14 cellular contexts compared by ENCODE assay signal in genomic region chr14:99258341-99258781, GRCh38. TPM values are rescaled to one million over a fixed set of nuclear protein-coding genes. Genes with fewer than 3 reads are reported as not detected.
DNase-seq lines count a peak whose midpoint lies in the region; ATAC-seq and TF ChIP-seq lines count a peak whose summit lies in the region.
"Had no signal": no experiment of that assay in that cellular context is flagged by ENCODE, and none has a peak within 500 bp of the region (broad histone marks: within the 10 kb centered on the region; RNA-seq: fewer than 3 reads in every experiment).

No MANE protein-coding gene starts in this region.

- peak overlapping the region; percentile 20; the same call in 1 of the 2 replicates for H3K4me3 ChIP-seq in iPS-20b (ENCODE audit: low read length)
- H3K4me3 ChIP-seq: cardiac muscle cell had no signal

- H3K27me3 ChIP-seq in iPS-20b (ENCODE audit: insufficient read depth, low read length), result no peaks in the 10 kb centered on the region
- H3K27me3 ChIP-seq: cardiac muscle cell had no signal

- H3K27ac Mint-ChIP-seq in activated CD4-positive, alpha-beta T cell treated with anti-CD3 and anti-CD28 coated beads, Interleukin-2, amount 10 ng/mL, durations not matched to agents 24 days and 14 days, result peak overlapping the region; percentile 99
- peak overlapping the region; percentile 98 for H3K27ac Mint-ChIP-seq in activated CD8-positive, alpha-beta T cell treated with anti-CD3 and anti-CD28 coated beads for 36 hours
- peak overlapping the region; percentile 99 for H3K27ac Mint-ChIP-seq in stimulated activated effector memory CD8-positive, alpha-beta T cell treated with anti-CD3 and anti-CD28 coated beads, Interleukin-12 subunit alpha, Interleukin-12 subunit beta, amount 100 ng/mL, for 72 hours

- peaks cover 9% of the 10 kb centered on the region; the same call in 1 of the 2 replicates for H3K36me3 ChIP-seq in iPS-20b (ENCODE audit: insufficient read depth, low read depth, low read length)
- H3K36me3 ChIP-seq: cardiac muscle cell had no signal

- no peaks in the 10 kb centered on the region for H3K27me3 Mint-ChIP-seq in activated CD4-positive, alpha-beta T cell treated with anti-CD3 and anti-CD28 coated beads, Interleukin-2, amount 10 ng/mL, durations not matched to agents 24 days and 14 days
- H3K27me3 Mint-ChIP-seq in activated CD8-positive, alpha-beta T cell treated with anti-CD3 and anti-CD28 coated beads for 36 hours, result no peaks in the 10 kb centered on the region

- no peak for TF ChIP-seq CTCF in activated CD8-positive, alpha-beta T cell treated with anti-CD3 and anti-CD28 coated beads for 36 hours (IDR thresholded peaks at IDR 0.05)

- peaks cover 55% of the 10 kb centered on the region for H3K36me3 Mint-ChIP-seq in activated CD4-positive, alpha-beta T cell treated with anti-CD3 and anti-CD28 coated beads, Interleukin-2, amount 10 ng/mL, durations not matched to agents 24 days and 14 days (ENCODE audit: low read depth)
- peaks cover 78% of the 10 kb centered on the region for H3K36me3 Mint-ChIP-seq in activated CD8-positive, alpha-beta T cell treated with anti-CD3 and anti-CD28 coated beads for 36 hours (ENCODE audit: low read depth)
- peaks cover 93% of the 10 kb centered on the region for H3K36me3 Mint-ChIP-seq in stimulated activated effector memory CD8-positive, alpha-beta T cell treated with anti-CD3 and anti-CD28 coated beads, Interleukin-12 subunit alpha, Interleukin-12 subunit beta, amount 100 ng/mL, for 72 hours

- POLR2A ChIA-PET in activated CD8-positive, alpha-beta T cell treated with anti-CD3 and anti-CD28 coated beads for 36 hours (lab: Charles Lee), result interaction anchor here (0.6 to 7.6 kb wide), 6 partner anchors 9 to 71 kb away, joined by 3 to 131 read pairs (median 32); partner anchors contain the start of gene BCL11B

- peak overlapping the region; percentile 47; the same call in 1 of the 2 replicates for H3K9ac ChIP-seq in iPS-20b (ENCODE audit: low read depth, low read length)

- intact Hi-C loops in activated CD4-positive, alpha-beta T cell treated with anti-CD3 and anti-CD28 coated beads, Interleukin-2, amount 10 ng/mL, durations not matched to agents 24 days and 14 days (cut with micrococcal nuclease), result no loop called here
- intact Hi-C loops in activated CD8-positive, alpha-beta T cell treated with anti-CD3 and anti-CD28 coated beads for 36 hours (cut with micrococcal nuclease), result no loop called here

- H3K9me3 ChIP-seq in iPS-20b (ENCODE audit: insufficient read depth, low read depth, low read length), result no peaks in the 10 kb centered on the region

- H3K4me3 Mint-ChIP-seq in activated CD4-positive, alpha-beta T cell treated with anti-CD3 and anti-CD28 coated beads, Interleukin-2, amount 10 ng/mL, durations not matched to agents 24 days and 14 days, result peak overlapping the region; percentile 91
- peak overlapping the region; percentile 86 for H3K4me3 Mint-ChIP-seq in activated CD8-positive, alpha-beta T cell treated with anti-CD3 and anti-CD28 coated beads for 36 hours
- peak overlapping the region; percentile 89 for H3K4me3 Mint-ChIP-seq in stimulated activated effector memory CD8-positive, alpha-beta T cell treated with anti-CD3 and anti-CD28 coated beads, Interleukin-12 subunit alpha, Interleukin-12 subunit beta, amount 100 ng/mL, for 72 hours

- no peak for ATAC-seq in activated CD8-positive, alpha-beta T cell treated with anti-CD3 and anti-CD28 coated beads for 36 hours
- no peak for ATAC-seq in stimulated activated effector memory CD8-positive, alpha-beta T cell treated with anti-CD3 and anti-CD28 coated beads, Interleukin-12 subunit alpha, Interleukin-12 subunit beta, amount 100 ng/mL, for 72 hours
- ATAC-seq: sciatic nerve had no signal

- CTCF ChIA-PET in activated CD8-positive, alpha-beta T cell treated with anti-CD3 and anti-CD28 coated beads for 36 hours (lab: Charles Lee), result interaction anchor here (1.0 to 2.0 kb wide), 4 partner anchors 9 to 33 kb away, joined by 3 to 10 read pairs (median 5); no protein-coding TSS in a partner anchor

- no peaks in the 10 kb centered on the region for H3K9me3 Mint-ChIP-seq in activated CD4-positive, alpha-beta T cell treated with anti-CD3 and anti-CD28 coated beads, Interleukin-2, amount 10 ng/mL, durations not matched to agents 24 days and 14 days
- H3K9me3 Mint-ChIP-seq in activated CD8-positive, alpha-beta T cell treated with anti-CD3 and anti-CD28 coated beads for 36 hours, result no peaks in the 10 kb centered on the region
- no peaks in the 10 kb centered on the region for H3K9me3 Mint-ChIP-seq in stimulated activated effector memory CD8-positive, alpha-beta T cell treated with anti-CD3 and anti-CD28 coated beads, Interleukin-12 subunit alpha, Interleukin-12 subunit beta, amount 100 ng/mL, for 72 hours

- H3K27ac ChIP-seq in iPS-20b (ENCODE audit: low read length), result no peak overlapping the region
- H3K27ac ChIP-seq: cardiac muscle cell had no signal

- peak; percentile 66 for DNase-seq in activated CD4-positive, alpha-beta T cell treated with anti-CD3 and anti-CD28 coated beads, Interleukin-2, amount 10 ng/mL, durations not matched to agents 24 days and 14 days
- DNase-seq in activated CD4-positive, alpha-beta T cell treated with anti-CD3 and anti-CD28 coated beads for 1 hour, result no peak
- no peak for DNase-seq in activated CD8-positive, alpha-beta T cell treated with anti-CD3 and anti-CD28 coated beads for 36 hours
- no peak for DNase-seq in stimulated activated effector memory CD8-positive, alpha-beta T cell treated with anti-CD3 and anti-CD28 coated beads, Interleukin-12 subunit alpha, Interleukin-12 subunit beta, amount 100 ng/mL, for 72 hours (ENCODE audit: low spot score in 2 of 2)
- DNase-seq in central memory CD4-positive, alpha-beta T cell, result no peak
- DNase-seq in cerebellar cortex (ENCODE audit: low spot score), result no peak
- no peak for DNase-seq in NCI-H1417 treated with DMSO at 0.1 percent for 48 hours (lab: John Stamatoyannopoulos, UW)
- DNase-seq: MV-4-11, NCI-H226, OCI-M1, trophoblast cell had no signal

- H3K4me1 ChIP-seq in iPS-20b (ENCODE audit: insufficient read depth, low read length), result peaks cover 55% of the 10 kb centered on the region

- peaks cover 93% of the 10 kb centered on the region for H3K4me1 Mint-ChIP-seq in activated CD4-positive, alpha-beta T cell treated with anti-CD3 and anti-CD28 coated beads, Interleukin-2, amount 10 ng/mL, durations not matched to agents 24 days and 14 days
- H3K4me1 Mint-ChIP-seq in activated CD8-positive, alpha-beta T cell treated with anti-CD3 and anti-CD28 coated beads for 36 hours (ENCODE audit: low read depth), result peaks cover 77% of the 10 kb centered on the region
- H3K4me1 Mint-ChIP-seq in stimulated activated effector memory CD8-positive, alpha-beta T cell treated with anti-CD3 and anti-CD28 coated beads, Interleukin-12 subunit alpha, Interleukin-12 subunit beta, amount 100 ng/mL, for 72 hours, result peaks cover 94% of the 10 kb centered on the region

RNA-seq across cellular contexts. Expression of gene BCL11B, which starts 13.6 kb away (rescaled TPM):
- 48.2 and 48.5 TPM in 2 replicates for total RNA-seq in activated CD4-positive, alpha-beta T cell treated with anti-CD3 and anti-CD28 coated beads, Interleukin-2, amount 10 ng/mL, durations not matched to agents 24 days and 14 days
- total RNA-seq in activated CD8-positive, alpha-beta T cell treated with anti-CD3 and anti-CD28 coated beads for 36 hours, result 10 to 100 TPM; 48.5 to 53.0 TPM
